In genomic region chr3:48601622-48601994, GRCh38 we compare ENCODE assay signal across 19 cellular contexts. TPM values are rescaled to one million over a fixed set of nuclear protein-coding genes. Genes with fewer than 3 reads are reported as not detected.
"Had no signal": no experiment of that assay in that cellular context is flagged by ENCODE, and none has a peak within 500 bp of the region (broad histone marks: within the 10 kb centered on the region; RNA-seq: fewer than 3 reads in every experiment).

No MANE protein-coding gene starts in this region.

- ATAC-seq: activated CD8-positive, alpha-beta T cell treated with anti-CD3 and anti-CD28 coated beads for 36 hours; lower lobe of right lung; stimulated activated memory B cell treated with anti-CD40 and anti-IgM and Interleukin-4, amounts not matched to agents 10 μg/mL and 1 μg/mL and 100 μg/mL, for 72 hours had no signal

- H3K4me3 ChIP-seq: lower lobe of right lung, transverse colon, vagina had no signal

- H3K4me3 Mint-ChIP-seq: activated CD8-positive, alpha-beta T cell treated with anti-CD3 and anti-CD28 coated beads for 36 hours; activated naive CD8-positive, alpha-beta T cell; stimulated activated memory B cell treated with anti-CD40 and anti-IgM and Interleukin-4, amounts not matched to agents 10 μg/mL and 1 μg/mL and 100 μg/mL, for 72 hours; T-helper 1 cell treated with Interleukin-12 subunit alpha and Interleukin-12 subunit beta and Interleukin-4 antibody, amounts not matched to agents 30 μg/mL and 1 μg/mL, for 36 hours had no signal

- H3K9me3 ChIP-seq: lower lobe of right lung, transverse colon, vagina had no signal

- H3K27ac Mint-ChIP-seq: activated CD8-positive, alpha-beta T cell treated with anti-CD3 and anti-CD28 coated beads for 36 hours; activated naive CD8-positive, alpha-beta T cell; stimulated activated memory B cell treated with anti-CD40 and anti-IgM and Interleukin-4, amounts not matched to agents 10 μg/mL and 1 μg/mL and 100 μg/mL, for 72 hours; T-helper 1 cell treated with Interleukin-12 subunit alpha and Interleukin-12 subunit beta and Interleukin-4 antibody, amounts not matched to agents 30 μg/mL and 1 μg/mL, for 36 hours had no signal

- H3K27ac ChIP-seq: brain microvascular endothelial cell, epithelial cell of prostate, lower lobe of right lung, transverse colon, vagina, WERI-Rb-1 had no signal

- H3K9me3 Mint-ChIP-seq: activated CD8-positive, alpha-beta T cell treated with anti-CD3 and anti-CD28 coated beads for 36 hours; stimulated activated memory B cell treated with anti-CD40 and anti-IgM and Interleukin-4, amounts not matched to agents 10 μg/mL and 1 μg/mL and 100 μg/mL, for 72 hours; T-helper 1 cell treated with Interleukin-12 subunit alpha and Interleukin-12 subunit beta and Interleukin-4 antibody, amounts not matched to agents 30 μg/mL and 1 μg/mL, for 36 hours had no signal

- DNase-seq: activated CD4-positive, alpha-beta T cell treated with anti-CD3 and anti-CD28 coated beads for 4 hours; activated CD8-positive, alpha-beta memory T cell treated with anti-CD3 and anti-CD28 coated beads, Interleukin-2, amount 50 U/mL, for 4 hours; activated CD8-positive, alpha-beta T cell treated with anti-CD3 and anti-CD28 coated beads for 36 hours; activated gamma-delta T cell; activated T-cell treated with anti-CD3 and anti-CD28 coated beads, Interleukin-2, amount 50 U/mL, for 48 hours; amniotic stem cell; brain microvascular endothelial cell; kidney glomerular epithelial cell; lower lobe of right lung; stimulated activated CD4-positive, alpha-beta T cell treated with anti-CD3 and anti-CD28 coated beads, Interleukin-2, amount 100 ng/mL, for 48 hours; transverse colon; WERI-Rb-1 had no signal

- H3K27me3 Mint-ChIP-seq: activated CD8-positive, alpha-beta T cell treated with anti-CD3 and anti-CD28 coated beads for 36 hours; activated naive CD8-positive, alpha-beta T cell; stimulated activated memory B cell treated with anti-CD40 and anti-IgM and Interleukin-4, amounts not matched to agents 10 μg/mL and 1 μg/mL and 100 μg/mL, for 72 hours had no signal

- H3K27me3 ChIP-seq: brain microvascular endothelial cell, transverse colon, vagina had no signal

- H3K4me1 ChIP-seq: lower lobe of right lung had no signal

RNA-seq across cellular contexts. Expression of gene TMEM89, which starts 20.0 kb away (rescaled TPM):
- total RNA-seq: lower lobe of right lung, osteocyte, renal cortical epithelial cell, vagina had no signal

RNA-seq across cellular contexts. Expression of gene UCN2, which starts 38.0 kb away (rescaled TPM):
- total RNA-seq: activated CD8-positive, alpha-beta T cell treated with anti-CD3 and anti-CD28 coated beads for 36 hours; transverse colon had no signal
